ENCODE assay signal across 8 cellular contexts in genomic region chr9:95511952-95512750, GRCh38. TPM values are rescaled to one million over a fixed set of nuclear protein-coding genes. Genes with fewer than 3 reads are reported as not detected.
DNase-seq lines count a peak whose midpoint lies in the region; ATAC-seq and TF ChIP-seq lines count a peak whose summit lies in the region.

No MANE protein-coding gene starts in this region.

- H3K27me3 ChIP-seq in spleen (replicated peaks in 1 of 7), result peaks cover 0 to 100% (median 41%) of the 10 kb centered on the region in 7 donors

- H3K9me3 ChIP-seq in spleen, result no peaks in the 10 kb centered on the region

- H3K4me3 ChIP-seq in spleen, result peak overlapping the region in 5 of 8 donors; percentile 65 to 89 (median 81)

- H3K27me3 Mint-ChIP-seq in activated naive CD4-positive, alpha-beta T cell treated with anti-CD3 and anti-CD28 coated beads for 36 hours (ENCODE audit: low read depth), result peaks cover 13% of the 10 kb centered on the region

- CTCF ChIA-PET in activated naive CD4-positive, alpha-beta T cell treated with anti-CD3 and anti-CD28 coated beads for 36 hours (lab: Charles Lee), result interaction anchor here (1.2 kb wide), 1 partner anchor 10 kb away, joined by 3 read pairs; no protein-coding TSS in a partner anchor

- WGBS in spleen, 5 donors, result 28 to 44% (median 34%) methylated on average over 30 of the region's 30 CpGs

- peak overlapping the region; percentile 96 for H3K27ac ChIP-seq in VCaP
- peak overlapping the region; percentile 55 to 90 (median 87) for H3K27ac ChIP-seq in spleen

- no peaks in the 10 kb centered on the region for H3K36me3 ChIP-seq in spleen

- TF ChIP-seq CTCF in VCaP (conservative IDR thresholded peaks at IDR 0.05) (no peak), spleen (IDR thresholded peaks at IDR 0.05 in 8 of 11, conservative IDR thresholded peaks at IDR 0.05 in 3 of 11) (no peak)

- ATAC-seq in left cardiac atrium, result no peak
- ATAC-seq in GM18519 (IDR thresholded peaks at IDR 0.05; ENCODE audit: low FRiP score, unreplicated experiment), result no peak
- no peak for ATAC-seq in GM19397 (IDR thresholded peaks at IDR 0.05; ENCODE audit: unreplicated experiment)

- TF ChIP-seq POLR2A in spleen (IDR thresholded peaks at IDR 0.05), result no peak

- intact Hi-C loops in activated naive CD4-positive, alpha-beta T cell treated with anti-CD3 and anti-CD28 coated beads for 36 hours (cut with micrococcal nuclease), result loop anchor here (1.0 to 10.0 kb wide), 5 partner anchors 212 to 1345 kb away; partner anchors contain the start of gene AOPEP
- intact Hi-C loops in left cardiac atrium (cut with DNase I), result loop anchor here in 1 of 2 donors (10.0 kb wide), 2 partner anchors 133 to 197 kb away; partner anchors contain the start of gene FANCC
- intact Hi-C loops in spleen (cut with DNase I; ENCODE audit: low total_unique reads), result no loop called here

- H3K36me3 Mint-ChIP-seq in activated naive CD4-positive, alpha-beta T cell treated with anti-CD3 and anti-CD28 coated beads for 36 hours (ENCODE audit: low read depth), result peaks cover 4% of the 10 kb centered on the region

- peak overlapping the region; percentile 85 for H3K27ac Mint-ChIP-seq in activated naive CD4-positive, alpha-beta T cell treated with anti-CD3 and anti-CD28 coated beads for 36 hours

- H3K4me1 ChIP-seq in spleen, result peaks cover 6 to 79% (median 58%) of the 10 kb centered on the region in 6 donors

- DNase-seq in activated naive CD4-positive, alpha-beta T cell treated with anti-CD3 and anti-CD28 coated beads for 36 hours, result peak; percentile 34
- DNase-seq in activated naive CD4-positive, alpha-beta T cell (lab: John Stamatoyannopoulos, UW), result no peak
- peak; percentile 37 for DNase-seq in left cardiac atrium
- DNase-seq in spleen, result no peak
- no peak for DNase-seq in COLO829 (ENCODE audit: low spot score)

- H3K4me1 Mint-ChIP-seq in activated naive CD4-positive, alpha-beta T cell treated with anti-CD3 and anti-CD28 coated beads for 36 hours (ENCODE audit: low read depth), result peaks cover 25% of the 10 kb centered on the region

- H3K4me3 Mint-ChIP-seq in activated naive CD4-positive, alpha-beta T cell treated with anti-CD3 and anti-CD28 coated beads for 36 hours, result peak overlapping the region; percentile 91

- no peaks in the 10 kb centered on the region for H3K9me3 Mint-ChIP-seq in activated naive CD4-positive, alpha-beta T cell treated with anti-CD3 and anti-CD28 coated beads for 36 hours

RNA-seq across cellular contexts. Expression of gene PTCH1, which starts 4.6 kb away (rescaled TPM):
- total RNA-seq in activated naive CD4-positive, alpha-beta T cell treated with anti-CD3 and anti-CD28 coated beads for 36 hours, result 1 to 10 TPM; 3.4 to 4.0 TPM
- total RNA-seq in left cardiac atrium (1 to 10 TPM; 5.9 to 6.9 TPM), spleen (10 to 100 TPM; 10.8 to 32.1 (median 12.4) TPM)
- 1 to 10 TPM in 2 of 3 donors, under 1 TPM in 1; 0.70 to 2.1 (median 1.5) TPM for polyA plus RNA-seq in spleen

Comparison
In these comparisons a context has a peak if more than half of its experiments do, and no peak if none do; other contexts are left out.
1. DNase-seq: peak in activated naive CD4-positive, alpha-beta T cell treated with anti-CD3 and anti-CD28 coated beads for 36 hours (single experiment) and left cardiac atrium (single experiment); none in activated naive CD4-positive, alpha-beta T cell (0 of 4), spleen (single experiment) and COLO829 (single experiment).